16 cellular contexts compared by ENCODE assay signal in genomic region chr1:14679027-14679688, GRCh38.
DNase-seq lines count a peak whose midpoint lies in the region; ATAC-seq and TF ChIP-seq lines count a peak whose summit lies in the region.
"Had no signal": no experiment of that assay in that cellular context is flagged by ENCODE, and none has a peak within 500 bp of the region (broad histone marks: within the 10 kb centered on the region; RNA-seq: fewer than 3 reads in every experiment).

No MANE protein-coding gene starts in this region.

- no peak overlapping the region for H2BK120ac ChIP-seq in H9 (ENCODE audit: low read depth, low read length, poor library complexity, severe bottlenecking)

- no peak overlapping the region for H4K8ac ChIP-seq in H9 (replicated peaks; ENCODE audit: insufficient read length, low read depth, low read length)

- H3K4me1 ChIP-seq in GM23338 (ENCODE audit: insufficient read depth) (peaks cover 25% of the 10 kb centered on the region), H9 (ENCODE audit: insufficient read depth, low read length) (peaks cover 2% of the 10 kb centered on the region; the same call in 1 of the 2 replicates)
- H3K4me1 ChIP-seq: A549, BE2C had no signal

- H3K18ac ChIP-seq in H9 (ENCODE audit: insufficient read length, low read depth, low read length), result no peak overlapping the region

- no peak overlapping the region for H2BK12ac ChIP-seq in H9 (ENCODE audit: insufficient read length, low read depth, low read length)

- H3K27me3 ChIP-seq in GM23338 (ENCODE audit: insufficient read depth), result no peaks in the 10 kb centered on the region
- H3K27me3 ChIP-seq in H9 (ENCODE audit: insufficient read depth, low read length), result no peaks in the 10 kb centered on the region
- H3K27me3 ChIP-seq: BE2C had no signal

- DNase-seq in GM23338 (ENCODE audit: low spot score), result no peak
- DNase-seq in H9, result no peak
- no peak for DNase-seq in WTC11 (ENCODE audit: low spot score)
- no peak for DNase-seq in nephron progenitor cell
- DNase-seq in NK-92 treated with Interleukin-12 subunit alpha and Interleukin-12 subunit beta, amount 100 ng/mL, for 24 hours (lab: John Stamatoyannopoulos, UW), result no peak
- DNase-seq in mesothelial cell of epicardium (ENCODE audit: low spot score in 2 of 2, unreplicated experiment in 2 of 2), result no peak
- DNase-seq: BE2C; CD4-positive, alpha-beta memory T cell; COR-L47; DMS153; DMS79 treated with DMSO at 0.1 percent for 48 hours; EL had no signal

- no peak overlapping the region for H3K4me3 ChIP-seq in GM23338
- H3K4me3 ChIP-seq: A549 had no signal

- no peak overlapping the region for H3K9ac ChIP-seq in H9 (ENCODE audit: extremely low read depth, insufficient read length, low read length)

- H3K4me2 ChIP-seq in GM23338 (peak overlapping the region; percentile 49), H9 (ENCODE audit: insufficient read depth, insufficient read length, low read length) (no peak overlapping the region)
- H3K4me2 ChIP-seq: A549 had no signal

- H2BK20ac ChIP-seq in H9 (ENCODE audit: low read depth, low read length, poor library complexity, severe bottlenecking), result no peak overlapping the region

- H3K36me3 ChIP-seq in GM23338 (ENCODE audit: insufficient read depth), result 0 out of 2 replicates have a peak, but pooled peaks cover 4% of the 10 kb centered on the region
- H3K36me3 ChIP-seq: BE2C had no signal

- H3K4ac ChIP-seq in H9 (ENCODE audit: low read depth, low read length), result no peak overlapping the region

- H3K4me3 Mint-ChIP-seq in GM23338 (no peak overlapping the region), H9 (no peak overlapping the region; a peak in 1 of 5 replicates), WTC11 (no peak overlapping the region), nephron progenitor cell (no peak overlapping the region), mesothelial cell of epicardium (no peak overlapping the region)
- H3K4me3 Mint-ChIP-seq: CD4-positive, alpha-beta memory T cell had no signal

- no peaks in the 10 kb centered on the region for H3K23me2 ChIP-seq in H9 (ENCODE audit: insufficient read length, low read depth, low read length, poor library complexity, severe bottlenecking)

- H3T11ph ChIP-seq in H9 (ENCODE audit: low read length), result no peak overlapping the region

- H3K14ac ChIP-seq in H9 (ENCODE audit: insufficient read depth, low read length), result no peak overlapping the region

- no peak overlapping the region for H3K23ac ChIP-seq in H9 (ENCODE audit: insufficient read length, low read depth, low read length)

- no peak overlapping the region for H4K5ac ChIP-seq in H9 (ENCODE audit: insufficient read length, low read depth, low read length)

- H2AK5ac ChIP-seq in H9 (ENCODE audit: insufficient read length, low read length), result no peak overlapping the region

- peaks cover 12% of the 10 kb centered on the region for H3K9me3 Mint-ChIP-seq in GM23338
- H3K9me3 Mint-ChIP-seq in H9, result peaks cover 6% of the 10 kb centered on the region in 2 experiments
- H3K9me3 Mint-ChIP-seq in WTC11, result peaks cover 22% of the 10 kb centered on the region
- peaks cover 15% of the 10 kb centered on the region for H3K9me3 Mint-ChIP-seq in nephron progenitor cell
- H3K9me3 Mint-ChIP-seq in mesothelial cell of epicardium, result peaks cover 9% of the 10 kb centered on the region

- CTCF ChIA-PET in WTC11 (lab: Charles Lee), result no interaction called here

- H3K79me2 ChIP-seq in GM23338 (replicated peaks; ENCODE audit: insufficient read depth), result peaks cover 48% of the 10 kb centered on the region
- H3K79me2 ChIP-seq in H9 (ENCODE audit: insufficient read depth, low read length), result no peaks in the 10 kb centered on the region

- peak; percentile 59 for ATAC-seq in GM23338
- ATAC-seq in WTC11, result peak; percentile 51; the same call in 1 of the 2 replicates
- ATAC-seq in GM21619 (IDR thresholded peaks at IDR 0.05; ENCODE audit: unreplicated experiment), result no peak
- ATAC-seq: A549, HepG2 had no signal

- H3K9me3 ChIP-seq in H9 (ENCODE audit: control insufficient read depth, low read depth, low read length), result peaks cover 8% of the 10 kb centered on the region
- H3K9me3 ChIP-seq: A549, BE2C had no signal

- no peak overlapping the region for H3K56ac ChIP-seq in H9 (ENCODE audit: insufficient read length, low read depth, low read length)

- H4K91ac ChIP-seq in H9 (ENCODE audit: insufficient read length, low read depth, low read length), result no peak overlapping the region

- no peak overlapping the region for H2BK15ac ChIP-seq in H9 (ENCODE audit: low read depth, low read length)

- POLR2A ChIA-PET in WTC11 (lab: Charles Lee), result no interaction called here

- peaks cover 4% of the 10 kb centered on the region; the same call in 1 of the 2 replicates for H3K9me2 ChIP-seq in GM23338 (ENCODE audit: insufficient read depth)

- H3K27ac ChIP-seq in GM23338 (ENCODE audit: low read depth), result no peak overlapping the region
- no peak overlapping the region for H3K27ac ChIP-seq in H9 (ENCODE audit: insufficient read length, low read depth, low read length)
- H3K27ac ChIP-seq: A549, C4-2B had no signal

- no peak overlapping the region for H2BK5ac ChIP-seq in H9 (ENCODE audit: insufficient read length, low read length)

- H3K4me1 Mint-ChIP-seq in GM23338, result peaks cover 25% of the 10 kb centered on the region
- peaks cover 20 to 26% of the 10 kb centered on the region in 2 experiments for H3K4me1 Mint-ChIP-seq in H9
- peaks cover 33% of the 10 kb centered on the region for H3K4me1 Mint-ChIP-seq in WTC11
- peaks cover 56% of the 10 kb centered on the region for H3K4me1 Mint-ChIP-seq in nephron progenitor cell
- H3K4me1 Mint-ChIP-seq in mesothelial cell of epicardium, result peaks cover 13% of the 10 kb centered on the region
- H3K4me1 Mint-ChIP-seq: CD4-positive, alpha-beta memory T cell had no signal

- H3K27ac Mint-ChIP-seq in GM23338 (peak overlapping the region; percentile 76), H9 (peak overlapping the region in 2 of 3 experiments; percentile 46 to 90; a peak in 3 of 7 replicates), WTC11 (peak overlapping the region; percentile 92), nephron progenitor cell (peak overlapping the region; percentile 13), mesothelial cell of epicardium (no peak overlapping the region)
- H3K27ac Mint-ChIP-seq: CD4-positive, alpha-beta memory T cell had no signal

- H2AFZ ChIP-seq in GM23338 (no peak overlapping the region), H9 (ENCODE audit: low read length) (no peak overlapping the region)

- H3K27me3 Mint-ChIP-seq in GM23338 (ENCODE audit: insufficient read depth, low read depth, poor library complexity), result peaks cover 5% of the 10 kb centered on the region
- H3K27me3 Mint-ChIP-seq in H9 (ENCODE audit: low read depth), result peaks cover 5% of the 10 kb centered on the region
- no peaks in the 10 kb centered on the region for H3K27me3 Mint-ChIP-seq in WTC11 (ENCODE audit: low read depth)
- no peaks in the 10 kb centered on the region for H3K27me3 Mint-ChIP-seq in nephron progenitor cell (ENCODE audit: low read depth, poor library complexity)
- H3K27me3 Mint-ChIP-seq in mesothelial cell of epicardium (ENCODE audit: low read depth), result no peaks in the 10 kb centered on the region

- H3K36me3 Mint-ChIP-seq in GM23338 (ENCODE audit: low read depth) (peaks cover 9% of the 10 kb centered on the region), H9 (ENCODE audit: insufficient read depth in 1 of 3, low read depth in 3 of 3) (peaks cover 5 to 7% (median 6%) of the 10 kb centered on the region in 3 experiments; a peak in 5 of 7 replicates), WTC11 (peaks cover 11% of the 10 kb centered on the region), nephron progenitor cell (ENCODE audit: low read depth) (peaks cover 30% of the 10 kb centered on the region), mesothelial cell of epicardium (peaks cover 7% of the 10 kb centered on the region)
- H3K36me3 Mint-ChIP-seq: CD4-positive, alpha-beta memory T cell had no signal

- no peak for TF ChIP-seq CTCF in GM23338 (conservative IDR thresholded peaks at IDR 0.05; ENCODE audit: low read depth in 2 of 2)
- TF ChIP-seq CTCF in H9 (conservative IDR thresholded peaks at IDR 0.05), result no peak
- TF ChIP-seq CTCF in WTC11 (IDR thresholded peaks at IDR 0.05), result no peak
- no peak for TF ChIP-seq CTCF in nephron progenitor cell (IDR thresholded peaks at IDR 0.05)
- no peak for TF ChIP-seq CTCF in mesothelial cell of epicardium (IDR thresholded peaks at IDR 0.05; ENCODE audit: unreplicated experiment)

- H4K20me1 ChIP-seq in GM23338 (replicated peaks; ENCODE audit: insufficient read depth), result no peaks in the 10 kb centered on the region
- H4K20me1 ChIP-seq in H9 (ENCODE audit: control insufficient read depth, insufficient read depth, insufficient read length), result no peaks in the 10 kb centered on the region

- no peaks in the 10 kb centered on the region for H3K79me1 ChIP-seq in H9 (ENCODE audit: insufficient read depth, low read depth, low read length, poor library complexity, severe bottlenecking)

- H3F3A ChIP-seq in GM23338 (replicated peaks; ENCODE audit: low read depth), result no peaks in the 10 kb centered on the region

- WGBS in H9 (ENCODE audit: extremely low coverage, insufficient read length, low lambda C conversion rate), result no CpG with 5 or more reads among the region's 10 CpGs

TF ChIP-seq in GM23338, 12 proteins besides CTCF, POLR2A, EP300 and RAD21 (continues in another document):
- TF ChIP-seq EZH2 (IDR thresholded peaks at IDR 0.05; ENCODE audit: low read depth, unreplicated experiment), result no peak
- TF ChIP-seq ZNF331 (CRISPR knock-in tag; IDR thresholded peaks at IDR 0.05; ENCODE audit: low read depth), result no peak
- no peak for TF ChIP-seq POLR2AphosphoS5 (IDR thresholded peaks at IDR 0.05; ENCODE audit: low read depth)
- TF ChIP-seq CREB1 (CRISPR knock-in tag; IDR thresholded peaks at IDR 0.05; ENCODE audit: low read depth), result no peak

TF ChIP-seq in WTC11, 78 proteins besides CTCF, POLR2A, EP300 and RAD21:
- TF ChIP-seq MLX (CRISPR knock-in tag; IDR thresholded peaks at IDR 0.05) (no peak), RORB (CRISPR knock-in tag; IDR thresholded peaks at IDR 0.05) (no peak), SOX15 (CRISPR knock-in tag; IDR thresholded peaks at IDR 0.05) (no peak), CREM (CRISPR knock-in tag; IDR thresholded peaks at IDR 0.05) (no peak), ZNF138 (CRISPR knock-in tag; conservative IDR thresholded peaks at IDR 0.05) (no peak), FOXK1 (CRISPR knock-in tag; IDR thresholded peaks at IDR 0.05) (no peak)
TF ChIP-seq in WTC11: peak in this region for 0.
